ENCODE assay signal across 8 cellular contexts in the genomic region with DNA sequence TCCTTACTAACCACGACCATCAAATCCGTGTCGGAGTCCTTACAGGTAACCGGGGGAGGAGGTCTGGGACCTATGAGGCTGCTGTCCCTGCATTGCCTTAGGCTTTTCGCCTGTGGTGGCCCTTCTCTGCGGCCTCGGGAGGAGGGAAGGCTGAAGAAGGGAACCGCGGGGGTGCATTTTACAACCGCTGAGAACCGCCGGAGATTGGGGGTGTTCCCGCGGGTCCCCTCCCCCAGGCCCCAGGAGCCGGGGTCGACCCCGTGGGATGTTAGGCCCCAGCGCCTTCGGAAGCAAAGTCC. TPM values are rescaled to one million over a fixed set of nuclear protein-coding genes. Genes with fewer than 3 reads are reported as not detected.
DNase-seq lines count a peak whose midpoint lies in the region; ATAC-seq and TF ChIP-seq lines count a peak whose summit lies in the region.

No MANE protein-coding gene starts in this region.

- H3K27ac Mint-ChIP-seq in activated naive CD4-positive, alpha-beta T cell treated with anti-CD3 and anti-CD28 coated beads, Interleukin-2, amount 10 ng/mL, durations not matched to agents 7 days and 5 days: peak overlapping the region; percentile 87
- peak overlapping the region; percentile 94 for H3K27ac Mint-ChIP-seq in activated naive CD8-positive, alpha-beta T cell treated with anti-CD3 and anti-CD28 coated beads, Interleukin-2, amount 10 ng/mL, durations not matched to agents 7 days and 5 days

- peaks cover 3% of the 10 kb centered on the region for H3K36me3 Mint-ChIP-seq in activated naive CD4-positive, alpha-beta T cell treated with anti-CD3 and anti-CD28 coated beads, Interleukin-2, amount 10 ng/mL, durations not matched to agents 7 days and 5 days
- H3K36me3 Mint-ChIP-seq in activated naive CD8-positive, alpha-beta T cell treated with anti-CD3 and anti-CD28 coated beads, Interleukin-2, amount 10 ng/mL, durations not matched to agents 7 days and 5 days: peaks cover 2% of the 10 kb centered on the region

- H3K4me1 ChIP-seq in upper lobe of left lung: peaks cover 8 to 24% (median 14%) of the 10 kb centered on the region in 4 donors

- TF ChIP-seq CTCF in lower leg skin (IDR thresholded peaks at IDR 0.05) (no peak), upper lobe of left lung (IDR thresholded peaks at IDR 0.05) (no peak)

- POLR2A ChIA-PET in activated naive CD8-positive, alpha-beta T cell treated with anti-CD3 and anti-CD28 coated beads, Interleukin-2, amount 10 ng/mL, durations not matched to agents 7 days and 5 days (lab: Charles Lee): interaction anchor here (0.7 to 1.1 kb wide), 3 partner anchors 9 to 1406 kb away, joined by 3 to 10 read pairs (median 3); a partner anchor contains a TSS

- H3K9me3 Mint-ChIP-seq in activated naive CD4-positive, alpha-beta T cell treated with anti-CD3 and anti-CD28 coated beads, Interleukin-2, amount 10 ng/mL, durations not matched to agents 7 days and 5 days: no peaks in the 10 kb centered on the region
- no peaks in the 10 kb centered on the region for H3K9me3 Mint-ChIP-seq in activated naive CD8-positive, alpha-beta T cell treated with anti-CD3 and anti-CD28 coated beads, Interleukin-2, amount 10 ng/mL, durations not matched to agents 7 days and 5 days

- CTCF ChIA-PET in activated naive CD4-positive, alpha-beta T cell treated with anti-CD3 and anti-CD28 coated beads, Interleukin-2, amount 10 ng/mL, durations not matched to agents 7 days and 5 days (lab: Charles Lee): interaction anchor here (1.3 to 2.6 kb wide), 2 partner anchors 10 to 13 kb away, joined by 4 to 10 read pairs; no protein-coding TSS in a partner anchor

- TF ChIP-seq POLR2A in lower leg skin (IDR thresholded peaks at IDR 0.05): no peak
- TF ChIP-seq POLR2A in upper lobe of left lung (IDR thresholded peaks at IDR 0.05): no peak

- ATAC-seq in activated naive CD8-positive, alpha-beta T cell treated with anti-CD3 and anti-CD28 coated beads, Interleukin-2, amount 10 ng/mL, durations not matched to agents 7 days and 5 days (ENCODE audit: low read depth): no peak
- no peak for ATAC-seq in upper lobe of left lung (ENCODE audit: low FRiP score in 2 of 2)

- peak overlapping the region; percentile 86 to 93 (median 92) for H3K27ac ChIP-seq in upper lobe of left lung

- no peaks in the 10 kb centered on the region for H3K9me3 ChIP-seq in upper lobe of left lung

- peaks cover 33% of the 10 kb centered on the region for H3K27me3 Mint-ChIP-seq in activated naive CD4-positive, alpha-beta T cell treated with anti-CD3 and anti-CD28 coated beads, Interleukin-2, amount 10 ng/mL, durations not matched to agents 7 days and 5 days
- peaks cover 14% of the 10 kb centered on the region for H3K27me3 Mint-ChIP-seq in activated naive CD8-positive, alpha-beta T cell treated with anti-CD3 and anti-CD28 coated beads, Interleukin-2, amount 10 ng/mL, durations not matched to agents 7 days and 5 days

- 0 to 1% methylated on average over 10 to 19 of the region's 19 CpGs for WGBS in lower leg skin, 2 donors
- WGBS in upper lobe of left lung, 2 donors: 0% methylated on average over 19 of the region's 19 CpGs; no CpG with 5 or more reads in 1 of the 2 donors

- DNase-seq in activated naive CD4-positive, alpha-beta T cell treated with anti-CD3 and anti-CD28 coated beads, Interleukin-2, amount 10 ng/mL, durations not matched to agents 7 days and 5 days: no peak
- no peak for DNase-seq in activated naive CD4-positive, alpha-beta T cell treated with Interleukin-2 at 50 U/mL for 16 hours
- DNase-seq in activated naive CD8-positive, alpha-beta T cell treated with anti-CD3 and anti-CD28 coated beads, Interleukin-2, amount 10 ng/mL, durations not matched to agents 7 days and 5 days: no peak
- no peak for DNase-seq in lower leg skin (ENCODE audit: low spot score in 2 of 2)
- no peak for DNase-seq in upper lobe of left lung
- DNase-seq in AML-193 (lab: John Stamatoyannopoulos, UW): no peak
- DNase-seq in SKM-1 (lab: John Stamatoyannopoulos, UW; ENCODE audit: unreplicated experiment): no peak
- no peak for DNase-seq in midbrain (lab: John Stamatoyannopoulos, UW)

- peaks cover 39% of the 10 kb centered on the region for H3K4me1 Mint-ChIP-seq in activated naive CD4-positive, alpha-beta T cell treated with anti-CD3 and anti-CD28 coated beads, Interleukin-2, amount 10 ng/mL, durations not matched to agents 7 days and 5 days
- H3K4me1 Mint-ChIP-seq in activated naive CD8-positive, alpha-beta T cell treated with anti-CD3 and anti-CD28 coated beads, Interleukin-2, amount 10 ng/mL, durations not matched to agents 7 days and 5 days: peaks cover 24% of the 10 kb centered on the region

- TF ChIP-seq EP300 in upper lobe of left lung (IDR thresholded peaks at IDR 0.05): no peak

- H3K4me3 Mint-ChIP-seq in activated naive CD4-positive, alpha-beta T cell treated with anti-CD3 and anti-CD28 coated beads, Interleukin-2, amount 10 ng/mL, durations not matched to agents 7 days and 5 days: peak overlapping the region; percentile 82
- H3K4me3 Mint-ChIP-seq in activated naive CD8-positive, alpha-beta T cell treated with anti-CD3 and anti-CD28 coated beads, Interleukin-2, amount 10 ng/mL, durations not matched to agents 7 days and 5 days: peak overlapping the region; percentile 98

- intact Hi-C loops in lower leg skin (cut with DNase I; ENCODE audit: low total_unique reads): no loop called here

- no peaks in the 10 kb centered on the region for H3K36me3 ChIP-seq in upper lobe of left lung

- H3K27me3 ChIP-seq in upper lobe of left lung: no peaks in the 10 kb centered on the region

- peak overlapping the region; percentile 92 for H3K4me3 ChIP-seq in lower leg skin (ENCODE audit: low read depth, poor library complexity, severe bottlenecking)
- peak overlapping the region; percentile 75 to 95 (median 92) for H3K4me3 ChIP-seq in upper lobe of left lung

RNA-seq across cellular contexts. Expression of a gene that starts 0.5 kb away (rescaled TPM):
- 10 to 100 TPM; 16.0 to 17.6 TPM for total RNA-seq in activated naive CD8-positive, alpha-beta T cell treated with anti-CD3 and anti-CD28 coated beads, Interleukin-2, amount 10 ng/mL, durations not matched to agents 7 days and 5 days
- total RNA-seq in lower leg skin (10 to 100 TPM; 14.8 to 20.8 (median 17.0) TPM), upper lobe of left lung (10 to 100 TPM; 24.4 to 45.1 (median 31.5) TPM)

RNA-seq across cellular contexts. Expression of a gene that starts 22.3 kb away (rescaled TPM):
- not detected for total RNA-seq in activated naive CD8-positive, alpha-beta T cell treated with anti-CD3 and anti-CD28 coated beads, Interleukin-2, amount 10 ng/mL, durations not matched to agents 7 days and 5 days
- total RNA-seq in lower leg skin (not detected), upper lobe of left lung (not detected)
